In the genomic region with DNA sequence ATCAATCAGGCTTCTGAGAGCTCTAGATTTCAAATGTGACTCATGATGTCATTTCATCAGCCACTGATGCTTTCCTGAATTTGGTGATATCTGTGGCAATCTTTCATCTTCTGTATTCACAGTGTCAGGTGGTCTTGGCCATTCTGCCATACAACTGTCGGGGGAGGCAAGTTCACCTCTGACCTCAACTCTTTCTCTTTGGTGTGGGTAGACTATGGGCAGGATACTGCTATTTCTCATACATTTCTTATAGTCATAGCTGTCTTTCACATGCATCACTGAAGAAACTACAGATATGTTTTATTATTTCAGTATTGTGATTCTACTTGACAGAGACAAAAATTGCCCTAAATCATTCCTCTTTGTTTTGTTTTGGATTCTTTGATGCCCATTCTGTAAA, we compare ENCODE assay signal across 22 cellular contexts.
A peak's percentile ranks its signal among the peaks of the same experiment; 100 is the strongest.
DNase-seq lines count a peak whose midpoint lies in the region; ATAC-seq and FAIRE-seq lines count a peak whose summit lies in the region.
"Had no signal": no experiment of that assay in that cellular context is flagged by ENCODE, and none has a peak within 500 bp of the region (broad histone marks: within the 10 kb centered on the region; RNA-seq: fewer than 3 reads in every experiment).

No MANE protein-coding gene starts in this region.

- CTCF ChIA-PET in activated naive CD4-positive, alpha-beta T cell treated with anti-CD3 and anti-CD28 coated beads, Interleukin-2, amount 10 ng/mL, durations not matched to agents 7 days and 5 days (lab: Charles Lee) = no interaction called here

- ATAC-seq in HG03442 (IDR thresholded peaks at IDR 0.05; ENCODE audit: unreplicated experiment) = peak; percentile 59
- ATAC-seq in stimulated activated naive CD8-positive, alpha-beta T cell treated with anti-CD3 and anti-CD28 coated beads, Interleukin-15, Interleukin-2, amounts not matched to agents 100 U/mL and 50 U/mL, for 24 hours = peak; percentile 49
- ATAC-seq in HG03439 (IDR thresholded peaks at IDR 0.05; ENCODE audit: unreplicated experiment) = no peak
- ATAC-seq: A549, GM23338 had no signal

- no peak overlapping the region for H3K4me3 Mint-ChIP-seq in activated naive CD4-positive, alpha-beta T cell treated with anti-CD3 and anti-CD28 coated beads, Interleukin-2, amount 10 ng/mL, durations not matched to agents 7 days and 5 days
- H3K4me3 Mint-ChIP-seq: CD4-positive, alpha-beta memory T cell; GM23338 had no signal

- no peak for DNase-seq in activated naive CD4-positive, alpha-beta T cell treated with anti-CD3 and anti-CD28 coated beads, Interleukin-2, amount 10 ng/mL, durations not matched to agents 7 days and 5 days
- DNase-seq in activated naive CD4-positive, alpha-beta T cell treated with anti-CD3 and anti-CD28 coated beads, Interleukin-2, amount 50 U/mL, for 16 hours = no peak
- DNase-seq in GM19239 (ENCODE audit: insufficient read length, low spot score) (no peak), HPDE6-E6E7 (ENCODE audit: extremely low spot score) (no peak), glomerular visceral epithelial cell (ENCODE audit: extremely low spot score) (no peak)
- no peak for DNase-seq in stimulated activated naive CD8-positive, alpha-beta T cell treated with anti-CD3 and anti-CD28 coated beads, Interleukin-15, Interleukin-2, amounts not matched to agents 100 U/mL and 50 U/mL, for 24 hours
- DNase-seq: CD4-positive, alpha-beta memory T cell; DMS153; GF-D8; HCEC 1CT; IMR-90; NCI-H1436; NCI-H2029; NCI-H345; NCI-H524 treated with DMSO at 0.1 percent for 48 hours; SHP77 had no signal

- H3K27ac Mint-ChIP-seq in activated naive CD4-positive, alpha-beta T cell treated with anti-CD3 and anti-CD28 coated beads, Interleukin-2, amount 10 ng/mL, durations not matched to agents 7 days and 5 days = peak overlapping the region; percentile 25
- H3K27ac Mint-ChIP-seq: CD4-positive, alpha-beta memory T cell; GM23338 had no signal

- no peaks in the 10 kb centered on the region for H3K9me3 Mint-ChIP-seq in activated naive CD4-positive, alpha-beta T cell treated with anti-CD3 and anti-CD28 coated beads, Interleukin-2, amount 10 ng/mL, durations not matched to agents 7 days and 5 days
- H3K9me3 Mint-ChIP-seq: GM23338 had no signal

- FAIRE-seq in GM19239 (lab: Jason Lieb, UNC) = peak; percentile 53
- FAIRE-seq: A549, GM18507, HTR-8/SVneo had no signal

- H3K36me3 Mint-ChIP-seq in activated naive CD4-positive, alpha-beta T cell treated with anti-CD3 and anti-CD28 coated beads, Interleukin-2, amount 10 ng/mL, durations not matched to agents 7 days and 5 days = no peaks in the 10 kb centered on the region
- H3K36me3 Mint-ChIP-seq: CD4-positive, alpha-beta memory T cell had no signal

- H3K27me3 Mint-ChIP-seq in activated naive CD4-positive, alpha-beta T cell treated with anti-CD3 and anti-CD28 coated beads, Interleukin-2, amount 10 ng/mL, durations not matched to agents 7 days and 5 days = no peaks in the 10 kb centered on the region
- H3K27me3 Mint-ChIP-seq: CD4-positive, alpha-beta memory T cell had no signal

- no peaks in the 10 kb centered on the region for H3K4me1 Mint-ChIP-seq in activated naive CD4-positive, alpha-beta T cell treated with anti-CD3 and anti-CD28 coated beads, Interleukin-2, amount 10 ng/mL, durations not matched to agents 7 days and 5 days
- H3K4me1 Mint-ChIP-seq: CD4-positive, alpha-beta memory T cell; GM23338 had no signal
